Comparison of ENCODE assay signal across 2 cellular contexts in the genomic region with DNA sequence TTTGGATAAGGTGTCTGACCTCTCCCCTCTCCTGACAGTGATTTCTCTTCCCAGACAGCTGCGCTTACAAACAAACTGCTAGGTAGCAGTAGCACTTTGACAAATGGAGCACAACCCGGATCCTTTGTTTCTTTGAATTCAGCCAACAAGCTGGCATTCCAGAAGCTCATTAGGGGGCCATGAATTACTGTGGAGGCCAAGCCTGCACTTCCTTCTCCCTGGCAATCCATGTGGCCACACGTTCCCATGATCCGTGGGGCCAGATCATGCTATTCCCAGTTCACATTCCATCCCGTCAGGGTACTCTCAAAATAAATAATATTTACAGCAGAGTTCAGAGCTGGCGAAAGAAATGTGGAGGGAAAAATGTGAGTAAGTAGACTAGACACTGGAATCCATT.
TF ChIP-seq lines count a peak whose summit lies in the region.

No MANE protein-coding gene starts in this region.

TF ChIP-seq in IMR-90, 13 proteins besides CTCF, POLR2A, EP300 and RAD21:
- no peak for TF ChIP-seq MAFK (IDR thresholded peaks at IDR 0.05; ENCODE audit: low read depth, low read length)
- no peak for TF ChIP-seq MAZ (IDR thresholded peaks at IDR 0.05; ENCODE audit: borderline replicate concordance, low read depth, low read length)
- TF ChIP-seq RFX5 (IDR thresholded peaks at IDR 0.05; ENCODE audit: low read depth, low read length), result no peak
- TF ChIP-seq RCOR1 (IDR thresholded peaks at IDR 0.05; ENCODE audit: insufficient replicate concordance, low read length), result no peak
- TF ChIP-seq USF2 (IDR thresholded peaks at IDR 0.05; ENCODE audit: low read depth, low read length), result no peak
- no peak for TF ChIP-seq NFE2L2 (IDR thresholded peaks at IDR 0.05; ENCODE audit: low read depth, low read length)
- TF ChIP-seq, protein P1, sequence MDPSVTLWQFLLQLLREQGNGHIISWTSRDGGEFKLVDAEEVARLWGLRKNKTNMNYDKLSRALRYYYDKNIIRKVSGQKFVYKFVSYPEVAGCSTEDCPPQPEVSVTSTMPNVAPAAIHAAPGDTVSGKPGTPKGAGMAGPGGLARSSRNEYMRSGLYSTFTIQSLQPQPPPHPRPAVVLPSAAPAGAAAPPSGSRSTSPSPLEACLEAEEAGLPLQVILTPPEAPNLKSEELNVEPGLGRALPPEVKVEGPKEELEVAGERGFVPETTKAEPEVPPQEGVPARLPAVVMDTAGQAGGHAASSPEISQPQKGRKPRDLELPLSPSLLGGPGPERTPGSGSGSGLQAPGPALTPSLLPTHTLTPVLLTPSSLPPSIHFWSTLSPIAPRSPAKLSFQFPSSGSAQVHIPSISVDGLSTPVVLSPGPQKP (IDR thresholded peaks at IDR 0.05; ENCODE audit: borderline replicate concordance, low read depth, low read length), result no peak
- no peak for TF ChIP-seq CEBPB (IDR thresholded peaks at IDR 0.05; ENCODE audit: low read depth, low read length)
- no peak for TF ChIP-seq FOS (IDR thresholded peaks at IDR 0.05; ENCODE audit: low read depth, low read length)
- TF ChIP-seq MXI1 (IDR thresholded peaks at IDR 0.05; ENCODE audit: borderline replicate concordance, low read depth, low read length), result no peak
- no peak for TF ChIP-seq SMC3 (IDR thresholded peaks at IDR 0.05; ENCODE audit: low read depth, low read length)
- no peak for TF ChIP-seq BHLHE40 (IDR thresholded peaks at IDR 0.05; ENCODE audit: low read depth, low read length)
TF ChIP-seq in IMR-90: peak in this region for 0.

TF ChIP-seq in H1, 55 proteins besides CTCF, POLR2A, EP300 and RAD21:
- TF ChIP-seq, protein P2, sequence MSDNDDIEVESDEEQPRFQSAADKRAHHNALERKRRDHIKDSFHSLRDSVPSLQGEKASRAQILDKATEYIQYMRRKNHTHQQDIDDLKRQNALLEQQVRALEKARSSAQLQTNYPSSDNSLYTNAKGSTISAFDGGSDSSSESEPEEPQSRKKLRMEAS (IDR thresholded peaks at IDR 0.05), result peak; percentile 46
- peak; percentile 72 for TF ChIP-seq CTBP2 (IDR thresholded peaks at IDR 0.05; ENCODE audit: borderline replicate concordance, insufficient read depth, insufficient read length, low read length)
- no peak for TF ChIP-seq PHF8 (conservative IDR thresholded peaks at IDR 0.05; ENCODE audit: low read depth, low read length)
- TF ChIP-seq, protein P3, sequence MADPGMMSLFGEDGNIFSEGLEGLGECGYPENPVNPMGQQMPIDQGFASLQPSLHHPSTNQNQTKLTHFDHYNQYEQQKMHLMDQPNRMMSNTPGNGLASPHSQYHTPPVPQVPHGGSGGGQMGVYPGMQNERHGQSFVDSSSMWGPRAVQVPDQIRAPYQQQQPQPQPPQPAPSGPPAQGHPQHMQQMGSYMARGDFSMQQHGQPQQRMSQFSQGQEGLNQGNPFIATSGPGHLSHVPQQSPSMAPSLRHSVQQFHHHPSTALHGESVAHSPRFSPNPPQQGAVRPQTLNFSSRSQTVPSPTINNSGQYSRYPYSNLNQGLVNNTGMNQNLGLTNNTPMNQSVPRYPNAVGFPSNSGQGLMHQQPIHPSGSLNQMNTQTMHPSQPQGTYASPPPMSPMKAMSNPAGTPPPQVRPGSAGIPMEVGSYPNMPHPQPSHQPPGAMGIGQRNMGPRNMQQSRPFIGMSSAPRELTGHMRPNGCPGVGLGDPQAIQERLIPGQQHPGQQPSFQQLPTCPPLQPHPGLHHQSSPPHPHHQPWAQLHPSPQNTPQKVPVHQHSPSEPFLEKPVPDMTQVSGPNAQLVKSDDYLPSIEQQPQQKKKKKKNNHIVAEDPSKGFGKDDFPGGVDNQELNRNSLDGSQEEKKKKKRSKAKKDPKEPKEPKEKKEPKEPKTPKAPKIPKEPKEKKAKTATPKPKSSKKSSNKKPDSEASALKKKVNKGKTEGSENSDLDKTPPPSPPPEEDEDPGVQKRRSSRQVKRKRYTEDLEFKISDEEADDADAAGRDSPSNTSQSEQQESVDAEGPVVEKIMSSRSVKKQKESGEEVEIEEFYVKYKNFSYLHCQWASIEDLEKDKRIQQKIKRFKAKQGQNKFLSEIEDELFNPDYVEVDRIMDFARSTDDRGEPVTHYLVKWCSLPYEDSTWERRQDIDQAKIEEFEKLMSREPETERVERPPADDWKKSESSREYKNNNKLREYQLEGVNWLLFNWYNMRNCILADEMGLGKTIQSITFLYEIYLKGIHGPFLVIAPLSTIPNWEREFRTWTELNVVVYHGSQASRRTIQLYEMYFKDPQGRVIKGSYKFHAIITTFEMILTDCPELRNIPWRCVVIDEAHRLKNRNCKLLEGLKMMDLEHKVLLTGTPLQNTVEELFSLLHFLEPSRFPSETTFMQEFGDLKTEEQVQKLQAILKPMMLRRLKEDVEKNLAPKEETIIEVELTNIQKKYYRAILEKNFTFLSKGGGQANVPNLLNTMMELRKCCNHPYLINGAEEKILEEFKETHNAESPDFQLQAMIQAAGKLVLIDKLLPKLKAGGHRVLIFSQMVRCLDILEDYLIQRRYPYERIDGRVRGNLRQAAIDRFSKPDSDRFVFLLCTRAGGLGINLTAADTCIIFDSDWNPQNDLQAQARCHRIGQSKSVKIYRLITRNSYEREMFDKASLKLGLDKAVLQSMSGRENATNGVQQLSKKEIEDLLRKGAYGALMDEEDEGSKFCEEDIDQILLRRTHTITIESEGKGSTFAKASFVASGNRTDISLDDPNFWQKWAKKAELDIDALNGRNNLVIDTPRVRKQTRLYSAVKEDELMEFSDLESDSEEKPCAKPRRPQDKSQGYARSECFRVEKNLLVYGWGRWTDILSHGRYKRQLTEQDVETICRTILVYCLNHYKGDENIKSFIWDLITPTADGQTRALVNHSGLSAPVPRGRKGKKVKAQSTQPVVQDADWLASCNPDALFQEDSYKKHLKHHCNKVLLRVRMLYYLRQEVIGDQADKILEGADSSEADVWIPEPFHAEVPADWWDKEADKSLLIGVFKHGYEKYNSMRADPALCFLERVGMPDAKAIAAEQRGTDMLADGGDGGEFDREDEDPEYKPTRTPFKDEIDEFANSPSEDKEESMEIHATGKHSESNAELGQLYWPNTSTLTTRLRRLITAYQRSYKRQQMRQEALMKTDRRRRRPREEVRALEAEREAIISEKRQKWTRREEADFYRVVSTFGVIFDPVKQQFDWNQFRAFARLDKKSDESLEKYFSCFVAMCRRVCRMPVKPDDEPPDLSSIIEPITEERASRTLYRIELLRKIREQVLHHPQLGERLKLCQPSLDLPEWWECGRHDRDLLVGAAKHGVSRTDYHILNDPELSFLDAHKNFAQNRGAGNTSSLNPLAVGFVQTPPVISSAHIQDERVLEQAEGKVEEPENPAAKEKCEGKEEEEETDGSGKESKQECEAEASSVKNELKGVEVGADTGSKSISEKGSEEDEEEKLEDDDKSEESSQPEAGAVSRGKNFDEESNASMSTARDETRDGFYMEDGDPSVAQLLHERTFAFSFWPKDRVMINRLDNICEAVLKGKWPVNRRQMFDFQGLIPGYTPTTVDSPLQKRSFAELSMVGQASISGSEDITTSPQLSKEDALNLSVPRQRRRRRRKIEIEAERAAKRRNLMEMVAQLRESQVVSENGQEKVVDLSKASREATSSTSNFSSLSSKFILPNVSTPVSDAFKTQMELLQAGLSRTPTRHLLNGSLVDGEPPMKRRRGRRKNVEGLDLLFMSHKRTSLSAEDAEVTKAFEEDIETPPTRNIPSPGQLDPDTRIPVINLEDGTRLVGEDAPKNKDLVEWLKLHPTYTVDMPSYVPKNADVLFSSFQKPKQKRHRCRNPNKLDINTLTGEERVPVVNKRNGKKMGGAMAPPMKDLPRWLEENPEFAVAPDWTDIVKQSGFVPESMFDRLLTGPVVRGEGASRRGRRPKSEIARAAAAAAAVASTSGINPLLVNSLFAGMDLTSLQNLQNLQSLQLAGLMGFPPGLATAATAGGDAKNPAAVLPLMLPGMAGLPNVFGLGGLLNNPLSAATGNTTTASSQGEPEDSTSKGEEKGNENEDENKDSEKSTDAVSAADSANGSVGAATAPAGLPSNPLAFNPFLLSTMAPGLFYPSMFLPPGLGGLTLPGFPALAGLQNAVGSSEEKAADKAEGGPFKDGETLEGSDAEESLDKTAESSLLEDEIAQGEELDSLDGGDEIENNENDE (IDR thresholded peaks at IDR 0.05; ENCODE audit: insufficient replicate concordance, low read length), result peak; percentile 31
- TF ChIP-seq SIN3A (conservative IDR thresholded peaks at IDR 0.05 in 1 of 2, IDR thresholded peaks at IDR 0.05 in 1 of 2; ENCODE audit: low read depth in 1 of 2, low read length in 2 of 2), result peak; percentile 92 to 97
- no peak for TF ChIP-seq RNF2 (IDR thresholded peaks at IDR 0.05; ENCODE audit: borderline replicate concordance, low read depth, low read length, missing control alignments, poor library complexity, severe bottlenecking)
- no peak for TF ChIP-seq USF2 (IDR thresholded peaks at IDR 0.05; ENCODE audit: low read length)
- TF ChIP-seq, protein P4, sequence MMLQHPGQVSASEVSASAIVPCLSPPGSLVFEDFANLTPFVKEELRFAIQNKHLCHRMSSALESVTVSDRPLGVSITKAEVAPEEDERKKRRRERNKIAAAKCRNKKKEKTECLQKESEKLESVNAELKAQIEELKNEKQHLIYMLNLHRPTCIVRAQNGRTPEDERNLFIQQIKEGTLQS (IDR thresholded peaks at IDR 0.05; ENCODE audit: insufficient read depth, low read depth, low read length), result no peak
- 0 out of 2 replicates have a peak, but pooled peaks have one; percentile 76 for TF ChIP-seq TCF12 (IDR thresholded peaks at IDR 0.05; ENCODE audit: low read depth, low read length)
- no peak for TF ChIP-seq SRF (IDR thresholded peaks at IDR 0.05; ENCODE audit: low read depth, low read length)
- peak; percentile 37 to 63; a peak in 1 of 4 replicates for TF ChIP-seq HDAC2 (IDR thresholded peaks at IDR 0.05; ENCODE audit: borderline replicate concordance in 1 of 2, low read depth in 2 of 2, low read length in 2 of 2)
- 0 out of 2 replicates have a peak, but pooled peaks have one; percentile 63 for TF ChIP-seq YY1 (IDR thresholded peaks at IDR 0.05; ENCODE audit: low read depth, low read length)
- peak; percentile 91 for TF ChIP-seq TEAD4 (IDR thresholded peaks at IDR 0.05; ENCODE audit: low read depth, low read length)
